In the genomic region with DNA sequence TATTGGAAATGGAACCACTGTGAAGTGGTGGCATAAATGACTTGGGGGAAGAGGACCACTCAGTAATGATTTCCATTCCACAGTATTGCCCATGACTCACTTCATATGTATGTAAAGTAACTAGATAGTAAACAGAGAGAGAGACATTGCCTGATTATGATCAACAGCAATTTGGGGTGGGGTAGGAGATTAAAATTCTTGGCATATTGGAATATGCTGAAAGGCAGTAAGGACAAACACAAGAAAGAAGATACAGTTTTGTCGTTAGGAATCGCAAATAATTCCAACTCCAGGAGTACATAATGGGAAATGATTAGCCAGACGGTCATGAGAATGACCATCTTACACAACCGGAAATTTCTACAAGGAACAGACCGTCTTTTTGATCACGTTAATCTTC, we compare ENCODE assay signal across 11 cellular contexts. TPM values are rescaled to one million over a fixed set of nuclear protein-coding genes. Genes with fewer than 3 reads are reported as not detected.
DNase-seq lines count a peak whose midpoint lies in the region; ATAC-seq and TF ChIP-seq lines count a peak whose summit lies in the region.
"Had no signal": no experiment of that assay in that cellular context is flagged by ENCODE, and none has a peak within 500 bp of the region (broad histone marks: within the 10 kb centered on the region; RNA-seq: fewer than 3 reads in every experiment).

No MANE protein-coding gene starts in this region.

- no peak for TF ChIP-seq CTCF in esophagus squamous epithelium (IDR thresholded peaks at IDR 0.05)

- POLR2A ChIA-PET in CD4-positive, alpha-beta memory T cell (lab: Charles Lee; ENCODE audit: partially characterized antibody), result interaction anchor here (0.6 to 4.0 kb wide), 9 partner anchors 82 to 320 kb away, joined by 3 to 107 read pairs (median 28); partner anchors contain the start of genes C5orf34, TMEM267 and ZNF131

- H3K36me3 Mint-ChIP-seq in CD4-positive, alpha-beta memory T cell, result peaks cover 0 to 5% of the 10 kb centered on the region in 2 donors
- no peaks in the 10 kb centered on the region for H3K36me3 Mint-ChIP-seq in naive B cell

- no peak for TF ChIP-seq POLR2A in esophagus squamous epithelium (IDR thresholded peaks at IDR 0.05)

- DNase-seq in CD4-positive, alpha-beta memory T cell, result no peak
- DNase-seq in adipocyte (ENCODE audit: low read depth) (no peak), naive B cell (no peak), esophagus squamous epithelium (lab: John Stamatoyannopoulos, UW) (no peak), NCI-H2227 (lab: John Stamatoyannopoulos, UW; ENCODE audit: unreplicated experiment) (no peak)
- DNase-seq: upper lobe of left lung had no signal

- peak overlapping the region in 5 of 7 donors; percentile 0 to 98 (median 65) for H3K27ac Mint-ChIP-seq in CD4-positive, alpha-beta memory T cell
- H3K27ac Mint-ChIP-seq in naive B cell, result peak overlapping the region in 4 of 6 donors; percentile 97 to 100 (median 98)

- WGBS in esophagus squamous epithelium, 2 donors, result 92 to 94% methylated on average over 6 of the region's 6 CpGs

- CTCF ChIA-PET in CD4-positive, alpha-beta memory T cell (lab: Charles Lee; ENCODE audit: partially characterized antibody), result interaction anchor here (2.7 to 4.3 kb wide), 2 partner anchors 170 to 402 kb away, joined by 10 to 40 read pairs; partner anchors contain the start of gene TMEM267

- H3K36me3 ChIP-seq in CD4-positive, alpha-beta memory T cell (ENCODE audit: insufficient read depth, low read length), result no peaks in the 10 kb centered on the region
- peaks cover 27% of the 10 kb centered on the region for H3K36me3 ChIP-seq in KOPT-K1 (ENCODE audit: insufficient read depth, low read length)
- H3K36me3 ChIP-seq in adipocyte (ENCODE audit: control insufficient read depth, insufficient read depth, low read length, severe bottlenecking), result peaks cover 10% of the 10 kb centered on the region
- H3K36me3 ChIP-seq in esophagus squamous epithelium, result no peaks in the 10 kb centered on the region
- H3K36me3 ChIP-seq: colonic mucosa, upper lobe of left lung had no signal

- no peaks in the 10 kb centered on the region for H3K9me3 ChIP-seq in CD4-positive, alpha-beta memory T cell (ENCODE audit: control insufficient read depth in 1 of 2, low read length in 2 of 2)
- peaks cover 6% of the 10 kb centered on the region for H3K9me3 ChIP-seq in KOPT-K1 (ENCODE audit: insufficient read depth, low read length, poor library complexity, severe bottlenecking)
- H3K9me3 ChIP-seq in adipocyte (ENCODE audit: control insufficient read depth, low read length), result no peaks in the 10 kb centered on the region
- H3K9me3 ChIP-seq in esophagus squamous epithelium, result no peaks in the 10 kb centered on the region
- H3K9me3 ChIP-seq: colonic mucosa, upper lobe of left lung had no signal

- peaks cover 21% of the 10 kb centered on the region for H3K4me1 ChIP-seq in CD4-positive, alpha-beta memory T cell (ENCODE audit: insufficient read depth, low read length)
- H3K4me1 ChIP-seq in adipocyte (ENCODE audit: control insufficient read depth, insufficient read depth, low read length), result peaks cover 34% of the 10 kb centered on the region
- peaks cover 9 to 48% (median 22%) of the 10 kb centered on the region in 3 donors for H3K4me1 ChIP-seq in esophagus squamous epithelium

- intact Hi-C loops in CD4-positive, alpha-beta memory T cell (cut with micrococcal nuclease), result loop anchor here (5.0 kb wide), 1 partner anchor 288 kb away; the partner anchor contains the start of gene NNT
- intact Hi-C loops in esophagus squamous epithelium (cut with DNase I), result no loop called here

- H3K27ac ChIP-seq in CD4-positive, alpha-beta memory T cell (ENCODE audit: low read depth, low read length), result no peak overlapping the region
- H3K27ac ChIP-seq in KOPT-K1 (ENCODE audit: low read depth, low read length, poor library complexity, severe bottlenecking), result peak overlapping the region; percentile 82
- peak overlapping the region in 2 of 4 donors; percentile 96 to 98 for H3K27ac ChIP-seq in esophagus squamous epithelium

- H3K4me3 ChIP-seq in CD4-positive, alpha-beta memory T cell (ENCODE audit: low read length in 2 of 2), result no peak overlapping the region
- peak overlapping the region; percentile 96 for H3K4me3 ChIP-seq in adipocyte (ENCODE audit: low read length)
- H3K4me3 ChIP-seq in esophagus squamous epithelium, result no peak overlapping the region
- H3K4me3 ChIP-seq: colonic mucosa had no signal

- no peaks in the 10 kb centered on the region for H3K9me3 Mint-ChIP-seq in CD4-positive, alpha-beta memory T cell
- H3K9me3 Mint-ChIP-seq in naive B cell, result peaks cover 0 to 1% (median 0%) of the 10 kb centered on the region in 7 donors

- H3K27me3 ChIP-seq in CD4-positive, alpha-beta memory T cell (ENCODE audit: insufficient read depth, low read length), result no peaks in the 10 kb centered on the region
- H3K27me3 ChIP-seq in adipocyte (replicated peaks; ENCODE audit: control insufficient read depth, insufficient read depth, low read length) (no peaks in the 10 kb centered on the region), esophagus squamous epithelium (no peaks in the 10 kb centered on the region)
- H3K27me3 ChIP-seq: colonic mucosa, upper lobe of left lung had no signal

- no peaks in the 10 kb centered on the region for H3K27me3 Mint-ChIP-seq in CD4-positive, alpha-beta memory T cell
- peaks cover 0 to 7% (median 0%) of the 10 kb centered on the region in 3 donors for H3K27me3 Mint-ChIP-seq in naive B cell

- H3K9ac ChIP-seq in adipocyte (ENCODE audit: low read length), result no peak overlapping the region

- ATAC-seq in naive B cell (ENCODE audit: low read depth in 2 of 2), result no peak
- ATAC-seq in GM18517 (IDR thresholded peaks at IDR 0.05; ENCODE audit: unreplicated experiment), result no peak
- ATAC-seq in GM19455 (IDR thresholded peaks at IDR 0.05; ENCODE audit: unreplicated experiment), result no peak
- ATAC-seq: left lobe of liver had no signal

- H3K4me3 Mint-ChIP-seq in CD4-positive, alpha-beta memory T cell, result no peak overlapping the region
- H3K4me3 Mint-ChIP-seq in naive B cell, result peak overlapping the region in 1 of 8 donors; percentile 2

- peaks cover 19 to 33% (median 25%) of the 10 kb centered on the region in 4 donors for H3K4me1 Mint-ChIP-seq in CD4-positive, alpha-beta memory T cell
- H3K4me1 Mint-ChIP-seq in naive B cell, result peaks cover 21 to 40% (median 30%) of the 10 kb centered on the region in 3 donors

RNA-seq across cellular contexts. Expression of gene HMGCS1, which starts 1.5 kb away (rescaled TPM):
- total RNA-seq in CD4-positive, alpha-beta memory T cell, result 10 to 100 TPM; 27.7 to 35.7 TPM
- polyA plus RNA-seq in CD4-positive, alpha-beta memory T cell, result 1 to 10 TPM; 3.3 to 6.8 TPM
- 10 to 100 TPM; 16.4 to 24.8 (median 19.7) TPM for polyA plus RNA-seq in naive B cell (ENCODE audit: low read depth in 6 of 6)
- 100 to 1,000 TPM in 3 of 4 donors, 10 to 100 TPM in 1; 86.6 to 278 (median 148) TPM for total RNA-seq in esophagus squamous epithelium
